1 cellular context compared by ENCODE assay signal in the genomic region with DNA sequence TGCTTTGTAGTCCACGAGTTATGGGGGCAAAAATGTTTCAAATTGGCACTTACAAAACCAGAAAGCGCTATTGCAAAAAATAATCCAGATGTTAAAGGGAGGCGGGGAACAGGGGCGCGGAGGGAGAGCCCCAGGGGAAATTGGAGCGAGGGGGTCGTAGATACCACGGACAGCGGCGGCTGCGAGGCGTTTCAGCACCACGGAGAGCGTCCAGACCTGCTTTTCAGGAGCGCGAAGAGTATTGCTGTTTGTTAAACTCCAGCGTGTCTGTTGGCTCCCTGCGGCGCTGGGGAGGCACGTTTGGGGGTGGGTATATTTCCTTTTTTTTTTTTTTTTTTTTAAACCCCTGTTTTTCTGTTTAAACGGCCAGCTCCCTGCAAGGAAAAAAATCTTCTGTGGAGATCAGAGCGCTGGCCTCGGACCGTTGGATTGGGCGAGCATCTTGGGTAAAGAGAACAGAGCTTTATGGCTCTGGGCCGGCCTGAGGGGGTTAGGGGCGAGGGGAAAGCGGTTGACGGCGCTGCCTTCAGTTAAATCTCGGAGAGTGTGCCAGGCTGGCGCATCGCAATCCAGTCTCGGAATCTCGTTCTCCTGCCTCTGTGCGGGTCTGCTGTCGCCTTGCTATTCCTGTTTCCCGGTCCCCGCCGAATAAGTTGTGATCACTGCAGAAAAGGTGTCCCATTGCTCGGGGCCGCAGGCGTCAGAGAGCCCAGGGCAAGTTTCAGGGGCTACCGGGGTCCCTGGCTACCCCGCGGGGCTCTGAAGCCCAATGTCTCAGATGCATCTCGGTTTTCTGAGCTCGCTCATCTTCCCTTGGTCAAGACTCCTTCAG.
TF ChIP-seq lines count a peak whose summit lies in the region.

A gene (minus strand): TSS at position 288 of the 832 bp plus-strand sequence. CDS start 302 bp downstream, outside the sequence.

TF ChIP-seq in K562, 482 proteins besides CTCF, POLR2A, EP300 and RAD21 (continued from another document and continues in another):
- TF ChIP-seq YY1 (IDR thresholded peaks at IDR 0.05; ENCODE audit: borderline replicate concordance in 1 of 3, control insufficient read depth in 1 of 3, extremely low read depth in 1 of 3, insufficient read depth in 3 of 3, insufficient read length in 1 of 3, insufficient replicate concordance in 2 of 3, low read depth in 1 of 3, low read length in 2 of 3) (peak in 1 of 3 experiments; percentile 35), CEBPG (CRISPR knock-in tag; IDR thresholded peaks at IDR 0.05) (0 out of 2 replicates have a peak, but pooled peaks have one; percentile 10), CEBPG (tag; conservative IDR thresholded peaks at IDR 0.05 in 1 of 2, IDR thresholded peaks at IDR 0.05 in 1 of 2) (no peak), ZNF197 (CRISPR knock-in tag; IDR thresholded peaks at IDR 0.05; ENCODE audit: low read depth) (peak; percentile 95), ZNF699 (CRISPR knock-in tag; IDR thresholded peaks at IDR 0.05; ENCODE audit: insufficient replicate concordance) (no peak), SAFB2 (IDR thresholded peaks at IDR 0.05; ENCODE audit: borderline replicate concordance, low read depth, low read length, severe bottlenecking) (no peak), ZNF124 (CRISPR knock-in tag; IDR thresholded peaks at IDR 0.05) (no peak), SREBF2 (CRISPR knock-in tag; IDR thresholded peaks at IDR 0.05) (peak; percentile 95; the same call in 1 of the 2 replicates), SLC30A9 (CRISPR knock-in tag; IDR thresholded peaks at IDR 0.05) (no peak), MTA1 (IDR thresholded peaks at IDR 0.05; ENCODE audit: borderline replicate concordance) (no peak), RBFOX2 (IDR thresholded peaks at IDR 0.05; ENCODE audit: low read depth, low read length) (no peak), ZNF717 (CRISPR knock-in tag; IDR thresholded peaks at IDR 0.05) (no peak), SREBF1 (IDR thresholded peaks at IDR 0.05; ENCODE audit: borderline replicate concordance, low read depth, low read length) (peak; percentile 75; the same call in 1 of the 2 replicates), U2AF1 (optimal IDR thresholded peaks at IDR 0.05; ENCODE audit: low read depth, low read length) (no peak), SMAD3 (CRISPR knock-in tag; conservative IDR thresholded peaks at IDR 0.05) (no peak), TBL1XR1 (IDR thresholded peaks at IDR 0.05; ENCODE audit: low read length in 2 of 2) (no peak), ZNF347 (CRISPR knock-in tag; IDR thresholded peaks at IDR 0.05; ENCODE audit: low read depth) (no peak), RFX7 (CRISPR knock-in tag; IDR thresholded peaks at IDR 0.05) (no peak), ZNF707 (CRISPR knock-in tag; conservative IDR thresholded peaks at IDR 0.05) (no peak), PURB (CRISPR knock-in tag; IDR thresholded peaks at IDR 0.05; ENCODE audit: low read depth) (no peak), PRPF4 (IDR thresholded peaks at IDR 0.05; ENCODE audit: insufficient read depth, low read depth, low read length, poor library complexity, severe bottlenecking) (no peak), TEAD4 (IDR thresholded peaks at IDR 0.05; ENCODE audit: low read length) (no peak), TEAD4 (CRISPR knock-in tag; IDR thresholded peaks at IDR 0.05; ENCODE audit: borderline replicate concordance) (peak; percentile 81; the same call in 1 of the 2 replicates), ETV5 (CRISPR knock-in tag; IDR thresholded peaks at IDR 0.05; ENCODE audit: low read depth) (peak; percentile 87), MEIS2 (IDR thresholded peaks at IDR 0.05; ENCODE audit: partially characterized antibody) (no peak), ZNF23 (CRISPR knock-in tag; IDR thresholded peaks at IDR 0.05) (no peak), MECOM (CRISPR knock-in tag; IDR thresholded peaks at IDR 0.05) (0 out of 2 replicates have a peak, but pooled peaks have one; percentile 48), ZNF133 (CRISPR knock-in tag; IDR thresholded peaks at IDR 0.05) (no peak), NR1H2 (CRISPR knock-in tag; IDR thresholded peaks at IDR 0.05) (peak; percentile 97), SRSF1 (IDR thresholded peaks at IDR 0.05; ENCODE audit: low read depth, low read length) (no peak), SAP30 (IDR thresholded peaks at IDR 0.05; ENCODE audit: borderline replicate concordance, insufficient read depth, low read depth, low read length, poor library complexity, severe bottlenecking) (peak; percentile 38), NFE2 (IDR thresholded peaks at IDR 0.05; ENCODE audit: low read depth) (no peak), CREM (IDR thresholded peaks at IDR 0.05; ENCODE audit: low read depth) (peak; percentile 87), NUFIP1 (IDR thresholded peaks at IDR 0.05; ENCODE audit: partially characterized antibody) (no peak), CREB1 (IDR thresholded peaks at IDR 0.05) (peak; percentile 38; the same call in 1 of the 2 replicates), CREB1 (CRISPR knock-in tag; IDR thresholded peaks at IDR 0.05) (peak; percentile 63), HMG20B (CRISPR knock-in tag; IDR thresholded peaks at IDR 0.05) (no peak), ZBTB8A (IDR thresholded peaks at IDR 0.05; ENCODE audit: partially characterized antibody) (no peak), RHOXF2B (CRISPR knock-in tag; conservative IDR thresholded peaks at IDR 0.05) (no peak), TOE1 (IDR thresholded peaks at IDR 0.05; ENCODE audit: borderline replicate concordance) (no peak), TOE1 (CRISPR knock-in tag; IDR thresholded peaks at IDR 0.05; ENCODE audit: borderline replicate concordance, low read depth) (peak; percentile 80; the same call in 1 of the 2 replicates), MAFF (IDR thresholded peaks at IDR 0.05; ENCODE audit: low read length) (no peak), FOXA1 (IDR thresholded peaks at IDR 0.05; ENCODE audit: borderline replicate concordance) (no peak), ZC3H8 (IDR thresholded peaks at IDR 0.05) (no peak), POLR3A (IDR thresholded peaks at IDR 0.05; ENCODE audit: borderline replicate concordance, extremely low read depth, insufficient read depth, insufficient read length) (no peak), MAFK (IDR thresholded peaks at IDR 0.05; ENCODE audit: low read length) (no peak), KAT7 (CRISPR knock-in tag; IDR thresholded peaks at IDR 0.05; ENCODE audit: borderline replicate concordance) (peak; percentile 59; the same call in 1 of the 2 replicates), TBP (optimal IDR thresholded peaks at IDR 0.05; ENCODE audit: low read depth, low read length) (no peak), NCOA6 (IDR thresholded peaks at IDR 0.05) (peak; percentile 98), BRCA1 (IDR thresholded peaks at IDR 0.05) (no peak), BRCA1 (CRISPR knock-in tag; IDR thresholded peaks at IDR 0.05) (no peak), ZNF263 (CRISPR knock-in tag; IDR thresholded peaks at IDR 0.05; ENCODE audit: borderline replicate concordance) (peak; percentile 82), ZC3H4 (CRISPR knock-in tag; IDR thresholded peaks at IDR 0.05; ENCODE audit: borderline replicate concordance) (no peak), KLF1 (tag; IDR thresholded peaks at IDR 0.05) (no peak), NRF1 (conservative IDR thresholded peaks at IDR 0.05 in 1 of 2, IDR thresholded peaks at IDR 0.05 in 1 of 2) (no peak), FOXJ3 (CRISPR knock-in tag; IDR thresholded peaks at IDR 0.05) (peak; percentile 77; the same call in 1 of the 2 replicates)
- TF ChIP-seq, protein P1, sequence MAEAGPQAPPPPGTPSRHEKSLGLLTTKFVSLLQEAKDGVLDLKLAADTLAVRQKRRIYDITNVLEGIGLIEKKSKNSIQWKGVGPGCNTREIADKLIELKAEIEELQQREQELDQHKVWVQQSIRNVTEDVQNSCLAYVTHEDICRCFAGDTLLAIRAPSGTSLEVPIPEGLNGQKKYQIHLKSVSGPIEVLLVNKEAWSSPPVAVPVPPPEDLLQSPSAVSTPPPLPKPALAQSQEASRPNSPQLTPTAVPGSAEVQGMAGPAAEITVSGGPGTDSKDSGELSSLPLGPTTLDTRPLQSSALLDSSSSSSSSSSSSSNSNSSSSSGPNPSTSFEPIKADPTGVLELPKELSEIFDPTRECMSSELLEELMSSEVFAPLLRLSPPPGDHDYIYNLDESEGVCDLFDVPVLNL (CRISPR knock-in tag; IDR thresholded peaks at IDR 0.05; ENCODE audit: low read depth): peak; percentile 90
- TF ChIP-seq, protein P2, sequence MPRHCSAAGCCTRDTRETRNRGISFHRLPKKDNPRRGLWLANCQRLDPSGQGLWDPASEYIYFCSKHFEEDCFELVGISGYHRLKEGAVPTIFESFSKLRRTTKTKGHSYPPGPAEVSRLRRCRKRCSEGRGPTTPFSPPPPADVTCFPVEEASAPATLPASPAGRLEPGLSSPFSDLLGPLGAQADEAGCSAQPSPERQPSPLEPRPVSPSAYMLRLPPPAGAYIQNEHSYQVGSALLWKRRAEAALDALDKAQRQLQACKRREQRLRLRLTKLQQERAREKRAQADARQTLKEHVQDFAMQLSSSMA (CRISPR knock-in tag; IDR thresholded peaks at IDR 0.05): no peak
- TF ChIP-seq, protein P3, sequence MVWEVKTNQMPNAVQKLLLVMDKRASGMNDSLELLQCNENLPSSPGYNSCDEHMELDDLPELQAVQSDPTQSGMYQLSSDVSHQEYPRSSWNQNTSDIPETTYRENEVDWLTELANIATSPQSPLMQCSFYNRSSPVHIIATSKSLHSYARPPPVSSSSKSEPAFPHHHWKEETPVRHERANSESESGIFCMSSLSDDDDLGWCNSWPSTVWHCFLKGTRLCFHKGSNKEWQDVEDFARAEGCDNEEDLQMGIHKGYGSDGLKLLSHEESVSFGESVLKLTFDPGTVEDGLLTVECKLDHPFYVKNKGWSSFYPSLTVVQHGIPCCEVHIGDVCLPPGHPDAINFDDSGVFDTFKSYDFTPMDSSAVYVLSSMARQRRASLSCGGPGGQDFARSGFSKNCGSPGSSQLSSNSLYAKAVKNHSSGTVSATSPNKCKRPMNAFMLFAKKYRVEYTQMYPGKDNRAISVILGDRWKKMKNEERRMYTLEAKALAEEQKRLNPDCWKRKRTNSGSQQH (CRISPR knock-in tag; IDR thresholded peaks at IDR 0.05): no peak
- TF ChIP-seq, protein P4, sequence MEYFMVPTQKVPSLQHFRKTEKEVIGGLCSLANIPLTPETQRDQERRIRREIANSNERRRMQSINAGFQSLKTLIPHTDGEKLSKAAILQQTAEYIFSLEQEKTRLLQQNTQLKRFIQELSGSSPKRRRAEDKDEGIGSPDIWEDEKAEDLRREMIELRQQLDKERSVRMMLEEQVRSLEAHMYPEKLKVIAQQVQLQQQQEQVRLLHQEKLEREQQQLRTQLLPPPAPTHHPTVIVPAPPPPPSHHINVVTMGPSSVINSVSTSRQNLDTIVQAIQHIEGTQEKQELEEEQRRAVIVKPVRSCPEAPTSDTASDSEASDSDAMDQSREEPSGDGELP (CRISPR knock-in tag; IDR thresholded peaks at IDR 0.05; ENCODE audit: borderline replicate concordance): peak; percentile 87
- TF ChIP-seq, protein P5, sequence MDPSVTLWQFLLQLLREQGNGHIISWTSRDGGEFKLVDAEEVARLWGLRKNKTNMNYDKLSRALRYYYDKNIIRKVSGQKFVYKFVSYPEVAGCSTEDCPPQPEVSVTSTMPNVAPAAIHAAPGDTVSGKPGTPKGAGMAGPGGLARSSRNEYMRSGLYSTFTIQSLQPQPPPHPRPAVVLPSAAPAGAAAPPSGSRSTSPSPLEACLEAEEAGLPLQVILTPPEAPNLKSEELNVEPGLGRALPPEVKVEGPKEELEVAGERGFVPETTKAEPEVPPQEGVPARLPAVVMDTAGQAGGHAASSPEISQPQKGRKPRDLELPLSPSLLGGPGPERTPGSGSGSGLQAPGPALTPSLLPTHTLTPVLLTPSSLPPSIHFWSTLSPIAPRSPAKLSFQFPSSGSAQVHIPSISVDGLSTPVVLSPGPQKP (CRISPR knock-in tag; IDR thresholded peaks at IDR 0.05): no peak
- TF ChIP-seq, protein P6, sequence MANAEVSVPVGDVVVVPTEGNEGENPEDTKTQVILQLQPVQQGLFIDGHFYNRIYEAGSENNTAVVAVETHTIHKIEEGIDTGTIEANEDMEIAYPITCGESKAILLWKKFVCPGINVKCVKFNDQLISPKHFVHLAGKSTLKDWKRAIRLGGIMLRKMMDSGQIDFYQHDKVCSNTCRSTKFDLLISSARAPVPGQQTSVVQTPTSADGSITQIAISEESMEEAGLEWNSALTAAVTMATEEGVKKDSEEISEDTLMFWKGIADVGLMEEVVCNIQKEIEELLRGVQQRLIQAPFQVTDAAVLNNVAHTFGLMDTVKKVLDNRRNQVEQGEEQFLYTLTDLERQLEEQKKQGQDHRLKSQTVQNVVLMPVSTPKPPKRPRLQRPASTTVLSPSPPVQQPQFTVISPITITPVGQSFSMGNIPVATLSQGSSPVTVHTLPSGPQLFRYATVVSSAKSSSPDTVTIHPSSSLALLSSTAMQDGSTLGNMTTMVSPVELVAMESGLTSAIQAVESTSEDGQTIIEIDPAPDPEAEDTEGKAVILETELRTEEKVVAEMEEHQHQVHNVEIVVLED (CRISPR knock-in tag; IDR thresholded peaks at IDR 0.05): no peak
- TF ChIP-seq, protein P7, sequence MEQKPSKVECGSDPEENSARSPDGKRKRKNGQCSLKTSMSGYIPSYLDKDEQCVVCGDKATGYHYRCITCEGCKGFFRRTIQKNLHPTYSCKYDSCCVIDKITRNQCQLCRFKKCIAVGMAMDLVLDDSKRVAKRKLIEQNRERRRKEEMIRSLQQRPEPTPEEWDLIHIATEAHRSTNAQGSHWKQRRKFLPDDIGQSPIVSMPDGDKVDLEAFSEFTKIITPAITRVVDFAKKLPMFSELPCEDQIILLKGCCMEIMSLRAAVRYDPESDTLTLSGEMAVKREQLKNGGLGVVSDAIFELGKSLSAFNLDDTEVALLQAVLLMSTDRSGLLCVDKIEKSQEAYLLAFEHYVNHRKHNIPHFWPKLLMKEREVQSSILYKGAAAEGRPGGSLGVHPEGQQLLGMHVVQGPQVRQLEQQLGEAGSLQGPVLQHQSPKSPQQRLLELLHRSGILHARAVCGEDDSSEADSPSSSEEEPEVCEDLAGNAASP (IDR thresholded peaks at IDR 0.05): no peak
- TF ChIP-seq, protein P8, sequence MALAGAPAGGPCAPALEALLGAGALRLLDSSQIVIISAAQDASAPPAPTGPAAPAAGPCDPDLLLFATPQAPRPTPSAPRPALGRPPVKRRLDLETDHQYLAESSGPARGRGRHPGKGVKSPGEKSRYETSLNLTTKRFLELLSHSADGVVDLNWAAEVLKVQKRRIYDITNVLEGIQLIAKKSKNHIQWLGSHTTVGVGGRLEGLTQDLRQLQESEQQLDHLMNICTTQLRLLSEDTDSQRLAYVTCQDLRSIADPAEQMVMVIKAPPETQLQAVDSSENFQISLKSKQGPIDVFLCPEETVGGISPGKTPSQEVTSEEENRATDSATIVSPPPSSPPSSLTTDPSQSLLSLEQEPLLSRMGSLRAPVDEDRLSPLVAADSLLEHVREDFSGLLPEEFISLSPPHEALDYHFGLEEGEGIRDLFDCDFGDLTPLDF (CRISPR knock-in tag; IDR thresholded peaks at IDR 0.05): peak; percentile 88; the same call in 1 of the 2 replicates
- TF ChIP-seq, protein P9, sequence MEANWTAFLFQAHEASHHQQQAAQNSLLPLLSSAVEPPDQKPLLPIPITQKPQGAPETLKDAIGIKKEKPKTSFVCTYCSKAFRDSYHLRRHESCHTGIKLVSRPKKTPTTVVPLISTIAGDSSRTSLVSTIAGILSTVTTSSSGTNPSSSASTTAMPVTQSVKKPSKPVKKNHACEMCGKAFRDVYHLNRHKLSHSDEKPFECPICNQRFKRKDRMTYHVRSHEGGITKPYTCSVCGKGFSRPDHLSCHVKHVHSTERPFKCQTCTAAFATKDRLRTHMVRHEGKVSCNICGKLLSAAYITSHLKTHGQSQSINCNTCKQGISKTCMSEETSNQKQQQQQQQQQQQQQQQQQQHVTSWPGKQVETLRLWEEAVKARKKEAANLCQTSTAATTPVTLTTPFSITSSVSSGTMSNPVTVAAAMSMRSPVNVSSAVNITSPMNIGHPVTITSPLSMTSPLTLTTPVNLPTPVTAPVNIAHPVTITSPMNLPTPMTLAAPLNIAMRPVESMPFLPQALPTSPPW (CRISPR knock-in tag; IDR thresholded peaks at IDR 0.05): peak; percentile 40; the same call in 1 of the 2 replicates
